In genomic region chr11:13463779-13464290, GRCh38 we compare ENCODE assay signal across 8 cellular contexts. TPM values are rescaled to one million over a fixed set of nuclear protein-coding genes. Genes with fewer than 3 reads are reported as not detected.
DNase-seq lines count a peak whose midpoint lies in the region; ATAC-seq and TF ChIP-seq lines count a peak whose summit lies in the region.

No MANE protein-coding gene starts in this region.

- H3K27me3 ChIP-seq in OCI-LY3 (ENCODE audit: low read depth, low read length) (no peaks in the 10 kb centered on the region), prostate gland (replicated peaks; ENCODE audit: insufficient read depth) (no peaks in the 10 kb centered on the region)

- no peak for TF ChIP-seq POLR2A in prostate gland (IDR thresholded peaks at IDR 0.05)

- ATAC-seq in GM19328 (IDR thresholded peaks at IDR 0.05; ENCODE audit: unreplicated experiment) (no peak), GM19452 (IDR thresholded peaks at IDR 0.05; ENCODE audit: unreplicated experiment) (no peak)

- H3K4me1 ChIP-seq in OCI-LY3 (ENCODE audit: low read length) (peaks cover 21% of the 10 kb centered on the region), prostate gland (replicated peaks) (no peaks in the 10 kb centered on the region)

- H3K27ac ChIP-seq in OCI-LY3 (ENCODE audit: low read length), result peak overlapping the region; percentile 43
- peak overlapping the region; percentile 89 to 90 for H3K27ac ChIP-seq in prostate gland

- H3K36me3 ChIP-seq in OCI-LY3 (replicated peaks; ENCODE audit: low read depth, low read length), result no peaks in the 10 kb centered on the region
- H3K36me3 ChIP-seq in prostate gland, result no peaks in the 10 kb centered on the region

- H2AFZ ChIP-seq in OCI-LY3 (ENCODE audit: low read depth, low read length), result peak overlapping the region; percentile 90

- 0 out of 2 replicates have a peak, but pooled peaks cover 3% of the 10 kb centered on the region for H4K20me1 ChIP-seq in OCI-LY3 (ENCODE audit: insufficient read depth, low read length)

- no peak for TF ChIP-seq CTCF in OCI-LY3 (IDR thresholded peaks at IDR 0.05; ENCODE audit: low read depth, low read length)
- TF ChIP-seq CTCF in epithelial cell of esophagus (IDR thresholded peaks at IDR 0.05; ENCODE audit: insufficient read depth, low read depth, low read length, missing control alignments), result no peak
- no peak for TF ChIP-seq CTCF in prostate gland (IDR thresholded peaks at IDR 0.05)

- 29% methylated on average over 12 of the region's 12 CpGs for WGBS in prostate gland

- no peaks in the 10 kb centered on the region for H3K9me3 ChIP-seq in OCI-LY3 (ENCODE audit: insufficient read depth, low read length)
- no peaks in the 10 kb centered on the region for H3K9me3 ChIP-seq in prostate gland

- peaks cover 32% of the 10 kb centered on the region for H3K79me2 ChIP-seq in OCI-LY3 (ENCODE audit: low read length)

- H3K4me3 ChIP-seq in OCI-LY3 (ENCODE audit: low read length) (peak overlapping the region; percentile 98), epithelial cell of esophagus (ENCODE audit: low read length) (peak overlapping the region; percentile 88), prostate gland (peak overlapping the region; percentile 70 to 83)

- H3K4me2 ChIP-seq in OCI-LY3 (ENCODE audit: low read length), result peak overlapping the region; percentile 94

- intact Hi-C loops in prostate gland (cut with DNase I), result loop anchor here (5.0 to 10.0 kb wide), 3 partner anchors 79 to 249 kb away; partner anchors contain the start of gene FAR1

- peak overlapping the region; percentile 91 for H3K9ac ChIP-seq in OCI-LY3 (ENCODE audit: low read length)

- DNase-seq in DMS79 treated with DMSO at 0.1 percent for 48 hours (lab: John Stamatoyannopoulos, UW), result peak; percentile 68
- DNase-seq in DMS79 (lab: John Stamatoyannopoulos, UW), result no peak
- peak; percentile 18 for DNase-seq in epithelial cell of esophagus (ENCODE audit: low read depth)
- DNase-seq in prostate gland (ENCODE audit: low spot score), result no peak
- no peak for DNase-seq in UCSD-AML1 (lab: John Stamatoyannopoulos, UW; ENCODE audit: unreplicated experiment)

RNA-seq across cellular contexts. Expression of gene BTBD10, which starts 0.8 kb away (rescaled TPM):
- 10 to 100 TPM; 21.9 to 31.8 TPM for total RNA-seq in prostate gland

RNA-seq across cellular contexts. Expression of gene PTH, which starts 32.0 kb away (rescaled TPM):
- total RNA-seq in prostate gland, result not detected

Comparison
In these comparisons a context has a peak if more than half of its experiments do, and no peak if none do; other contexts are left out.
1. DNase-seq: peak in DMS79 treated with DMSO at 0.1 percent for 48 hours (single experiment) and epithelial cell of esophagus (single experiment); none in DMS79 (single experiment), prostate gland (single experiment) and UCSD-AML1 (single experiment).
2. Peak in every context shown above with its lines, with median percentiles within 50 percentile points of each other: H3K4me3 ChIP-seq.